Comparison of ENCODE assay signal across 8 cellular contexts in the genomic region with DNA sequence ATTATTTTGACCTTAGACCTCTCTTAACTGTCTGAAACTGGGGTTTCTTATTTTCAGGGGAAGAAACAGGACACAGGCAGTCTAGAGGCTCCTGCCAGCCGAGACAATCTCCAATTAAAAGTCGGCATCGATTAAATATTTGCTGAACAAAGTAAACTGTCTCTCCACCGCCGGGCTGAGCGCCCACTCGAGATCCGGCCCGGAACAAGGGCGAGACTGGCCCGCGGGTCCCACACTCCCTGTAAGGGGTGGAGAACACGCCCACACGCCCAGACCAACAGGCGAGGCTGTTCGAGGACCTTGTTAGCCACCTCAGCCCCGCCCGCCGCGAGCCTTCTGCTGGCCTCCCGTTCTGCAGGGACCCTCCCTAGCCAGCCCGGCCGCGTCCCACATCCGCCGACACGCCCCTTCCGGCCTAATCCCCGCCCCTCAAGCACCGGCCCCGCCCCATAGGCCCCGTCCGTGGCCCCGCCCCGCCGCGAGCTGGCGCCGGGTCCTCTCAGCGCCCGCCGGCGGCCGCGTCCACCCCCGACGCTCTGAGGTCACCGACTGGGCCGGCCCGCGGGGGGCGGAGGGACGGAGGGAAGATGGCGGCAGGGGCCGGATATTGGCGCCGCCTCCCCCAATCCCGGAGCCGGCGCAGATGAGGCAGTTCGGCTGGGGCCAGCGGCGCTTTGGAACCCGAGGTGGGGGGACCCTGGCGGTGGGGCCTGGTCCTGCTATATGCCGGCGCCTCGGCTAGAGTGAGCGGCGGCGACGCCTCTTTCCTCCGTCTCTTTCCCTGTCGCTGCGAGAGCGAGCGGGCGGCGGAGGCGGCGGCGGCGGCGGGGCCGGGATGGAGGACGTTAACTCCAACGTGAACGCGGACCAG. TPM values are rescaled to one million over a fixed set of nuclear protein-coding genes. Genes with fewer than 3 reads are reported as not detected.
DNase-seq lines count a peak whose midpoint lies in the region; ATAC-seq lines count a peak whose summit lies in the region.

Gene SLAIN2, plus strand, starts transcription at position 625 of the 871 bp plus-strand sequence. Its CDS starts 211 bp downstream, at position 836.

- H3K4me1 ChIP-seq in effector memory CD4-positive, alpha-beta T cell (ENCODE audit: control insufficient read depth, insufficient read depth, low read length, poor library complexity, severe bottlenecking) = peaks cover 9% of the 10 kb centered on the region

- CTCF ChIA-PET in activated CD8-positive, alpha-beta memory T cell treated with anti-CD3 and anti-CD28 coated beads for 36 hours (lab: Charles Lee) = interaction anchor here (0.5 to 0.8 kb wide), 3 partner anchors 36 to 204 kb away, joined by 3 to 5 read pairs (median 3); no protein-coding TSS in a partner anchor

- no peaks in the 10 kb centered on the region for H3K27me3 ChIP-seq in effector memory CD4-positive, alpha-beta T cell (replicated peaks; ENCODE audit: control insufficient read depth, insufficient read depth, low read length, poor library complexity, severe bottlenecking)

- H3K27ac ChIP-seq in effector memory CD4-positive, alpha-beta T cell (ENCODE audit: insufficient read depth, low read length, poor library complexity, severe bottlenecking) = peak within 1 kb of the TSS; percentile 88

- peak; percentile 92 for DNase-seq in COLO829 (ENCODE audit: low spot score)
- peak; percentile 80 for DNase-seq in HS-5 (ENCODE audit: low read depth)
- DNase-seq in NK-92 treated with Interleukin-12 subunit alpha and Interleukin-12 subunit beta, amount 100 ng/mL, for 24 hours (lab: John Stamatoyannopoulos, UW) = peak; percentile 99
- peak; percentile 96 to 98 (median 97) for DNase-seq in effector memory CD4-positive, alpha-beta T cell
- DNase-seq in medulla oblongata (ENCODE audit: extremely low spot score) = peak; percentile 96
- peak; percentile 97 for DNase-seq in stimulated activated CD8-positive, alpha-beta memory T cell treated with anti-CD3 and anti-CD28 coated beads, Interleukin-12 subunit alpha, Interleukin-12 subunit beta, amount 100 ng/mL, for 1 hour (ENCODE audit: low read depth)

- peak; percentile 85 for ATAC-seq in GM19468 (IDR thresholded peaks at IDR 0.05; ENCODE audit: extremely low read depth, unreplicated experiment)

- H3K36me3 ChIP-seq in effector memory CD4-positive, alpha-beta T cell (ENCODE audit: control insufficient read depth, insufficient read depth, low read length) = no peaks in the 10 kb centered on the region

- no peaks in the 10 kb centered on the region for H3K9me3 ChIP-seq in effector memory CD4-positive, alpha-beta T cell (ENCODE audit: control insufficient read depth, low read length)

- peak within 1 kb of the TSS; percentile 87 for H3K4me3 ChIP-seq in effector memory CD4-positive, alpha-beta T cell (ENCODE audit: insufficient read depth, low read depth, low read length, poor library complexity, severe bottlenecking)

- POLR2A ChIA-PET in activated CD8-positive, alpha-beta memory T cell treated with anti-CD3 and anti-CD28 coated beads for 36 hours (lab: Charles Lee) = interaction anchor here (1.1 kb wide), 1 partner anchor 10 kb away, joined by 3 read pairs; no protein-coding TSS in a partner anchor

RNA-seq across cellular contexts. Expression of gene SLAIN2, which starts in this region (rescaled TPM):
- 10 to 100 TPM; 73.9 to 79.1 TPM for total RNA-seq in activated CD8-positive, alpha-beta memory T cell treated with anti-CD3 and anti-CD28 coated beads for 36 hours

Comparison
In these comparisons a context has a peak if more than half of its experiments do, and no peak if none do; other contexts are left out.
1. Peak in every context shown above with its lines: DNase-seq, ATAC-seq, H3K4me3 ChIP-seq and H3K27ac ChIP-seq.